ENCODE assay signal across 8 cellular contexts in the genomic region with DNA sequence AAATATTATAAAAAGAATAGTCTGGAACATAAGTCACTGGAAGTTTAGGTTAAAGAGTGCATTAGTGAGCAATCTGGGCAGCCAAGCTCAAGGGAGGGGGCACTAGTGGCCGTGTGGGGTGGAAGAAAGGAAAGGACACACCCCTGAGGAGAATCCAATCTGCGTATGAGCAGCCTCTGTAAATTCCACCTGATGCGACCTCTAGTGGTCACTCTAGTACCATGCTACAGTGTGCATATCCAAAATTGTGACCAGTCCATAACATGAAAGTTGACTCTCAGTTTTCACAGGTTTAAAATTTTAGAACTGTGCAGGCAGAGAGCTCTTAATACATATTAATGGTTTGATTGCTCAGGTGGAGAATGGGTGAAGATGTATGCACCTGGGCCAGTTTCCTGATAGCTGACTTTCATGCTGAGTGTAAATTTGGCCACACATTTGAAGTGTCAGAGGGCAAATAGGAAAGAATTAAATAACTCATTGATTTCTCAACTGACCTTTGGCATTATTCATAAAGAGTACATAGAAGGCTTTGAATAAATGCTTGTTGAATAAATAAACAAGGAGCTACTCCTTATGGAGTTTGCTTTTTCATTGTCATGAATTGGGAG.
A peak's percentile ranks its signal among the peaks of the same experiment; 100 is the strongest.
DNase-seq lines count a peak whose midpoint lies in the region; ATAC-seq and TF ChIP-seq lines count a peak whose summit lies in the region.

No MANE protein-coding gene starts in this region.

- H2BK15ac ChIP-seq in neuronal stem cell (ENCODE audit: low read length): no peak overlapping the region

- no peaks in the 10 kb centered on the region for H3K79me1 ChIP-seq in neuronal stem cell (ENCODE audit: low read depth, low read length)

- H3K4me3 ChIP-seq in fibroblast of pulmonary artery (replicated peaks; ENCODE audit: low read depth, low read length): no peak overlapping the region
- no peak overlapping the region for H3K4me3 ChIP-seq in neuronal stem cell (ENCODE audit: low read length in 2 of 2)

- WGBS in neuronal stem cell (ENCODE audit: extremely low coverage in 2 of 2, insufficient read length in 2 of 2, insufficient replicate concordance in 1 of 2), 2 donors: no CpG with 5 or more reads among the region's 3 CpGs

- H2AFZ ChIP-seq in neuronal stem cell (ENCODE audit: low read length): no peak overlapping the region

- H3K27ac ChIP-seq in neuronal stem cell (replicated peaks; ENCODE audit: low read length): no peak overlapping the region

- DNase-seq in ELF-1 (ENCODE audit: low read depth, low spot score): peak; percentile 60
- peak; percentile 91 for DNase-seq in NCI-H82 (lab: John Stamatoyannopoulos, UW)
- peak; percentile 33 for DNase-seq in activated CD8-positive, alpha-beta memory T cell treated with anti-CD3 and anti-CD28 coated beads, Interleukin-2, amount 50 U/mL, for 4 hours
- peak; percentile 71 for DNase-seq in fibroblast of pulmonary artery (ENCODE audit: low read depth)
- peak; percentile 53 for DNase-seq in neuronal stem cell (ENCODE audit: low spot score)
- no peak for DNase-seq in cortex of kidney (lab: John Stamatoyannopoulos, UW)

- H2BK120ac ChIP-seq in neuronal stem cell (ENCODE audit: low read depth, low read length): no peak overlapping the region

- ATAC-seq in GM21390 (IDR thresholded peaks at IDR 0.05; ENCODE audit: unreplicated experiment) (peak; percentile 92), HG03565 (IDR thresholded peaks at IDR 0.05; ENCODE audit: unreplicated experiment) (peak; percentile 97)

- H3K23ac ChIP-seq in neuronal stem cell (ENCODE audit: low read depth, low read length, poor library complexity): no peak overlapping the region

- no peak overlapping the region for H2AK5ac ChIP-seq in neuronal stem cell (ENCODE audit: low read depth, low read length)

- no peak overlapping the region for H4K8ac ChIP-seq in neuronal stem cell (ENCODE audit: low read depth, low read length)

- H3K4me2 ChIP-seq in neuronal stem cell (ENCODE audit: insufficient read depth, low read length, poor library complexity, severe bottlenecking): no peak overlapping the region

- H3K4me1 ChIP-seq in neuronal stem cell (ENCODE audit: control insufficient read depth in 2 of 2, insufficient read depth in 1 of 2, low read depth in 1 of 2, low read length in 2 of 2): peaks cover 0 to 6% of the 10 kb centered on the region in 2 donors

- H3K9me3 ChIP-seq in neuronal stem cell (replicated peaks in 1 of 2; ENCODE audit: control insufficient read depth in 2 of 2, insufficient read depth in 1 of 2, low read depth in 1 of 2, low read length in 2 of 2): no peaks in the 10 kb centered on the region

- no peaks in the 10 kb centered on the region for H3K36me3 ChIP-seq in neuronal stem cell (replicated peaks in 1 of 2; ENCODE audit: control insufficient read depth in 2 of 2, insufficient read depth in 2 of 2, low read length in 2 of 2)

- no peak overlapping the region for H3K14ac ChIP-seq in neuronal stem cell (ENCODE audit: low read length)

- no peak overlapping the region for H4K91ac ChIP-seq in neuronal stem cell (ENCODE audit: low read depth, low read length, poor library complexity)

- no peaks in the 10 kb centered on the region for H3K27me3 ChIP-seq in neuronal stem cell (ENCODE audit: control insufficient read depth in 3 of 3, insufficient read depth in 3 of 3, low read depth in 1 of 3, low read length in 3 of 3)

- H2BK5ac ChIP-seq in neuronal stem cell (ENCODE audit: low read length): no peak overlapping the region

- no peak overlapping the region for H3K4ac ChIP-seq in neuronal stem cell (ENCODE audit: low read length)

- no peak overlapping the region for H3K9ac ChIP-seq in neuronal stem cell (ENCODE audit: low read depth, low read length, poor library complexity)

- peak; percentile 96 for TF ChIP-seq CTCF in fibroblast of pulmonary artery (IDR thresholded peaks at IDR 0.05; ENCODE audit: low read length, missing control alignments)

- no peak overlapping the region for H2BK12ac ChIP-seq in neuronal stem cell (ENCODE audit: low read length)

- H3K18ac ChIP-seq in neuronal stem cell (ENCODE audit: low read length): no peak overlapping the region
